In the genomic region with DNA sequence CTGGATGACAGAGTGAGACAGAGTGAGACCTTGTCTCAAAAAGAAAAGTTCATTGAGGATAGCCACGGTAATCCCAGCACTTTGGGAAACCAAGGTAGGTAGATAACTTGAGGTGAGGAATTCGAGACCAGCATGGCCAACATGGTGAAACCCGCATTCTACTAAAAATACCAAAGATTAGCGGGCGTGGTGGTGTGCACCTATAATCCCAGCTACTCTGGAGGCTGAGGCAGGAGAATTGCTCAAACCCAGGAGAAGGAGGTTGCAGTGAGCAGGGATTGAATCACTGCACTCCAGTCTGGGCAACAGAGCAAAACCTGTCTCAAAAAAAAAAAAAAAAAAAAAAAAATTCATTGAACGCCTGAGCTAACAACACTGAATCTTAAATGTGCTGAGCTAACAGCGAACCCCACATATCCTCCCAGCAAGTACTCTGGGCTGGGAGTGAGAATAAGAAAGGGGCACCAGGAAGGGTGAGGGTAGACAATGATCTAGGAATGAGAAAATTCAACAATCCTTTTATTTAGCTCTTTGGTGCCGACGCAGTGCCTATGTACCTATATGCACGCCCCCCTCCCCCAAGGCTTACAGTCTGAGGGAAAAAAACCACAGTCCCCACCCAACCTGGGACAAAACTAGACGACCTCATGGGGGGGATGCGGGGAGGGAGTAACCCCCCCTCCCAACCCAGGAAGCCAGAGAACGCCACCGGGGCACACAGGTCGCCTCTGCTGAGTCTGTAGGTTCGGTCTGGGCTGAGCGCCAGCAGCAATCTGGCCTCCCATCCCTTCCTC, we compare ENCODE assay signal across 9 cellular contexts. TPM values are rescaled to one million over a fixed set of nuclear protein-coding genes. Genes with fewer than 3 reads are reported as not detected.
A peak's percentile ranks its signal among the peaks of the same experiment; 100 is the strongest.
DNase-seq lines count a peak whose midpoint lies in the region; ATAC-seq and TF ChIP-seq lines count a peak whose summit lies in the region.
"Had no signal": no experiment of that assay in that cellular context is flagged by ENCODE, and none has a peak within 500 bp of the region (broad histone marks: within the 10 kb centered on the region; RNA-seq: fewer than 3 reads in every experiment).

No MANE protein-coding gene starts in this region.

- ATAC-seq in psoas muscle (no peak), left lobe of liver (no peak), GM18873 (IDR thresholded peaks at IDR 0.05; ENCODE audit: low FRiP score, unreplicated experiment) (no peak)

- no peaks in the 10 kb centered on the region for H3K9me3 ChIP-seq in ES-I3 (ENCODE audit: control insufficient read depth, insufficient read depth, low read length)
- H3K9me3 ChIP-seq in PC-9 (ENCODE audit: insufficient read depth, low read depth), result no peaks in the 10 kb centered on the region
- H3K9me3 ChIP-seq in psoas muscle, result no peaks in the 10 kb centered on the region

- H3K79me2 ChIP-seq in PC-9 (ENCODE audit: low read depth), result no peaks in the 10 kb centered on the region

- peak overlapping the region; percentile 76 for H3K4me2 ChIP-seq in PC-9

- no peaks in the 10 kb centered on the region for H3K4me1 Mint-ChIP-seq in endothelial cell (ENCODE audit: unreplicated experiment)

- H3K36me3 Mint-ChIP-seq in endothelial cell (ENCODE audit: low read depth, unreplicated experiment), result no peaks in the 10 kb centered on the region

- BruUV-seq in PC-9 (replicated peaks; lab: Mats Ljungman, UMichigan), result no TSS peak

- intact Hi-C loops in PC-9 (cut with micrococcal nuclease; ENCODE audit: unreplicated experiment) (loop anchor here (1.0 to 10.0 kb wide), 6 partner anchors 27 to 559 kb away; a partner anchor contains a TSS), psoas muscle (cut with DNase I) (loop anchor here (1.0 to 2.0 kb wide), 3 partner anchors 23 to 27 kb away; no protein-coding TSS in a partner anchor)

- no peak overlapping the region for H3K4me3 Mint-ChIP-seq in endothelial cell (ENCODE audit: unreplicated experiment)

- H2AFZ ChIP-seq in PC-9, result no peak overlapping the region

- H3K9ac ChIP-seq in ES-I3 (ENCODE audit: low read depth, low read length), result peak overlapping the region; percentile 23; the same call in 1 of the 2 replicates

- H3K27ac ChIP-seq in PC-9 (no peak overlapping the region), psoas muscle (peak overlapping the region; percentile 95)

- TF ChIP-seq CTCF in PC-9 (conservative IDR thresholded peaks at IDR 0.05) (no peak), endothelial cell (IDR thresholded peaks at IDR 0.05; ENCODE audit: unreplicated experiment) (no peak), psoas muscle (IDR thresholded peaks at IDR 0.05) (no peak)

- peak overlapping the region; percentile 24 for H3K27ac Mint-ChIP-seq in endothelial cell (ENCODE audit: unreplicated experiment)

- CTCF ChIA-PET in PC-9 (lab: Charles Lee), result interaction anchor here (0.6 to 1.6 kb wide), 14 partner anchors 15 to 492 kb away, joined by 3 to 18 read pairs (median 5); no protein-coding TSS in a partner anchor

- POLR2A ChIA-PET in PC-9 (lab: Charles Lee; ENCODE audit: unreplicated experiment), result interaction anchor here (0.6 kb wide), 2 partner anchors 33 to 87 kb away, joined by 3 to 7 read pairs; no protein-coding TSS in a partner anchor

- peak overlapping the region; percentile 60; the same call in 1 of the 2 replicates for H3K4me3 ChIP-seq in PC-9
- peak overlapping the region; percentile 78 for H3K4me3 ChIP-seq in psoas muscle

- peaks cover 19% of the 10 kb centered on the region for H3K27me3 Mint-ChIP-seq in endothelial cell (ENCODE audit: unreplicated experiment)

- H3K9me2 ChIP-seq in PC-9 (ENCODE audit: insufficient read depth), result no peaks in the 10 kb centered on the region

- WGBS in psoas muscle, 3 donors, result 36 to 45% (median 38%) methylated on average over 17 of the region's 17 CpGs

- H3K36me3 ChIP-seq in ES-I3 (ENCODE audit: insufficient read depth, low read length) (no peaks in the 10 kb centered on the region), PC-9 (ENCODE audit: low read depth) (no peaks in the 10 kb centered on the region), psoas muscle (ENCODE audit: insufficient read depth in 1 of 2, low read depth in 1 of 2) (no peaks in the 10 kb centered on the region)

- no peaks in the 10 kb centered on the region for H3K4me1 ChIP-seq in ES-I3 (ENCODE audit: insufficient read depth, low read length)
- no peaks in the 10 kb centered on the region; the same call in 1 of the 2 replicates for H3K4me1 ChIP-seq in PC-9 (replicated peaks; ENCODE audit: insufficient read depth)
- peaks cover 28% of the 10 kb centered on the region for H3K4me1 ChIP-seq in psoas muscle

- TF ChIP-seq POLR2A in erythroblast (IDR thresholded peaks at IDR 0.05; ENCODE audit: low read length), result no peak

- DNase-seq in PC-9, result no peak
- no peak for DNase-seq in endothelial cell (ENCODE audit: low spot score)
- no peak for DNase-seq in psoas muscle
- no peak for DNase-seq in left lobe of liver (ENCODE audit: low spot score)
- no peak for DNase-seq in erythroblast (lab: John Stamatoyannopoulos, UW)
- DNase-seq in NK-92 (lab: John Stamatoyannopoulos, UW; ENCODE audit: unreplicated experiment), result no peak

- no peaks in the 10 kb centered on the region for H4K20me1 ChIP-seq in PC-9 (ENCODE audit: insufficient read depth)

- no peaks in the 10 kb centered on the region for H3K9me3 Mint-ChIP-seq in endothelial cell (ENCODE audit: unreplicated experiment)

- H3F3A ChIP-seq in PC-9 (ENCODE audit: insufficient read depth, low read depth), result no peaks in the 10 kb centered on the region

- H3K27me3 ChIP-seq in PC-9 (ENCODE audit: insufficient read depth, low read depth) (peaks cover 3% of the 10 kb centered on the region; the same call in 1 of the 2 replicates), psoas muscle (ENCODE audit: insufficient read depth in 3 of 3, low read length in 2 of 3) (no peaks in the 10 kb centered on the region)

RNA-seq across cellular contexts. Expression of a gene that starts 1.4 kb away (rescaled TPM):
- total RNA-seq in PC-9 (2021) (not detected in 2 replicates), endothelial cell (ENCODE audit: unreplicated experiment) (0.08 TPM), psoas muscle (100 to 1,000 TPM in 2 of 4 donors, 10 to 100 TPM in 2; 56.3 to 269 (median 158) TPM), left lobe of liver (not detected)
- polyA plus RNA-seq in psoas muscle, result 10 to 100 TPM; 11.9 to 48.1 (median 25.5) TPM
- total RNA-seq: HT-29 had no signal

RNA-seq across cellular contexts. Expression of a gene that starts 13.3 kb away (rescaled TPM):
- total RNA-seq in PC-9 (2021), result 0.24 and 0.38 TPM in 2 replicates
- not detected for total RNA-seq in endothelial cell (ENCODE audit: unreplicated experiment)
- total RNA-seq in psoas muscle, result under 1 TPM in 2 of 4 donors, not detected in 2; 0.26 to 0.30 TPM
- not detected for polyA plus RNA-seq in psoas muscle
- total RNA-seq in left lobe of liver, result not detected
- total RNA-seq: HT-29 had no signal

RNA-seq across cellular contexts. Expression of a gene that starts 40.6 kb away (rescaled TPM):
- total RNA-seq in PC-9 (2021) (92.9 and 94.3 TPM in 2 replicates), endothelial cell (ENCODE audit: unreplicated experiment) (78.7 TPM), psoas muscle (10 to 100 TPM; 11.9 to 46.3 (median 32.3) TPM), left lobe of liver (41.2 TPM)
- polyA plus RNA-seq in psoas muscle, result 10 to 100 TPM in 2 of 3 donors, 1 to 10 TPM in 1; 7.2 to 23.4 (median 12.9) TPM

Comparison
In these comparisons a context has a peak if more than half of its experiments do, and no peak if none do; other contexts are left out.
1. RNA of a gene that starts 1.4 kb away (total RNA-seq): 56.3 to 269 TPM in psoas muscle; 0.08 TPM in endothelial cell (single experiment), not detected in PC-9 and not detected in left lobe of liver (single experiment); every median in the first group is over 10 times any median in the second.